Comparison of ENCODE assay signal across 9 cellular contexts in genomic region chr10:100970076-100970913, GRCh38. TPM values are rescaled to one million over a fixed set of nuclear protein-coding genes. Genes with fewer than 3 reads are reported as not detected.
DNase-seq lines count a peak whose midpoint lies in the region; ATAC-seq and TF ChIP-seq lines count a peak whose summit lies in the region.
"Had no signal": no experiment of that assay in that cellular context is flagged by ENCODE, and none has a peak within 500 bp of the region (broad histone marks: within the 10 kb centered on the region; RNA-seq: fewer than 3 reads in every experiment).

No MANE protein-coding gene starts in this region.

- TF ChIP-seq CTCF in CD4-positive, alpha-beta T cell (IDR thresholded peaks at IDR 0.05), result no peak
- TF ChIP-seq CTCF in OCI-LY7 (conservative IDR thresholded peaks at IDR 0.05; ENCODE audit: low read length), result no peak
- TF ChIP-seq CTCF in lung (IDR thresholded peaks at IDR 0.05; ENCODE audit: control extremely low read depth, extremely low read depth), result no peak
- TF ChIP-seq CTCF in thoracic aorta (IDR thresholded peaks at IDR 0.05), result no peak

- peak overlapping the region; percentile 37 for H3K4me3 ChIP-seq in OCI-LY7 (ENCODE audit: low read depth, low read length, poor library complexity, severe bottlenecking)
- H3K4me3 ChIP-seq in lung, result peak overlapping the region; percentile 25
- peak overlapping the region; percentile 81 for H3K4me3 ChIP-seq in thoracic aorta

- H3K4me1 ChIP-seq in OCI-LY7 (ENCODE audit: insufficient read depth, low read length, poor library complexity, severe bottlenecking), result peaks cover 14% of the 10 kb centered on the region
- peaks cover 0 to 7% of the 10 kb centered on the region in 2 donors for H3K4me1 ChIP-seq in lung (ENCODE audit: control insufficient read depth in 2 of 2, insufficient read depth in 2 of 2, low read length in 2 of 2)
- peaks cover 8 to 15% of the 10 kb centered on the region in 2 donors for H3K4me1 ChIP-seq in thoracic aorta (ENCODE audit: control insufficient read depth in 1 of 2, low read depth in 2 of 2)

- H3K4me2 ChIP-seq in OCI-LY7 (ENCODE audit: low read length), result peak overlapping the region; percentile 53

- H3K27me3 ChIP-seq in CD4-positive, alpha-beta T cell (ENCODE audit: control insufficient read depth, insufficient read depth, low read length), result no peaks in the 10 kb centered on the region
- H3K27me3 ChIP-seq in lung (ENCODE audit: control insufficient read depth, insufficient read depth), result no peaks in the 10 kb centered on the region
- no peaks in the 10 kb centered on the region for H3K27me3 ChIP-seq in thoracic aorta (replicated peaks; ENCODE audit: insufficient read depth)
- H3K27me3 ChIP-seq: ascending aorta had no signal

- peak in 4 of 10 experiments; percentile 12 to 29 (median 27) for DNase-seq in CD4-positive, alpha-beta T cell
- no peak for DNase-seq in OCI-LY7 (ENCODE audit: low spot score)
- no peak for DNase-seq in central memory CD8-positive, alpha-beta T cell (ENCODE audit: low spot score in 2 of 2)
- DNase-seq in lung (ENCODE audit: low spot score), result no peak
- DNase-seq in thoracic aorta (ENCODE audit: low spot score), result no peak
- no peak for DNase-seq in AML-193 (lab: John Stamatoyannopoulos, UW)
- DNase-seq in GM19238 (ENCODE audit: insufficient read length, low spot score), result no peak
- DNase-seq in GF-D8 (lab: John Stamatoyannopoulos, UW), result no peak

- no peak overlapping the region for H3K27ac ChIP-seq in CD4-positive, alpha-beta T cell (ENCODE audit: low read depth, low read length)
- no peak overlapping the region for H3K27ac ChIP-seq in OCI-LY7 (ENCODE audit: low read depth, low read length, poor library complexity, severe bottlenecking)
- no peak overlapping the region for H3K27ac ChIP-seq in lung (ENCODE audit: low read depth in 1 of 2, low read length in 1 of 2)
- no peak overlapping the region for H3K27ac ChIP-seq in thoracic aorta

- no peaks in the 10 kb centered on the region for H3K79me2 ChIP-seq in OCI-LY7 (ENCODE audit: insufficient read depth, low read depth, low read length)

- H3K9me3 Mint-ChIP-seq in CD4-positive, alpha-beta T cell, result no peaks in the 10 kb centered on the region
- H3K9me3 Mint-ChIP-seq in central memory CD8-positive, alpha-beta T cell, result no peaks in the 10 kb centered on the region

- no peaks in the 10 kb centered on the region for H3K9me3 ChIP-seq in CD4-positive, alpha-beta T cell (ENCODE audit: control insufficient read depth, low read length)
- H3K9me3 ChIP-seq in OCI-LY7 (ENCODE audit: low read length) (no peaks in the 10 kb centered on the region), lung (ENCODE audit: control insufficient read depth in 2 of 2, insufficient read depth in 1 of 2, low read length in 1 of 2) (no peaks in the 10 kb centered on the region), thoracic aorta (no peaks in the 10 kb centered on the region)
- H3K9me3 ChIP-seq: ascending aorta had no signal

- H3K9me2 ChIP-seq in OCI-LY7 (ENCODE audit: insufficient read depth, low read length), result no peaks in the 10 kb centered on the region

- peaks cover 4% of the 10 kb centered on the region for H3K36me3 Mint-ChIP-seq in CD4-positive, alpha-beta T cell (ENCODE audit: low read depth)
- H3K36me3 Mint-ChIP-seq in central memory CD8-positive, alpha-beta T cell (ENCODE audit: insufficient read depth), result peaks cover 1% of the 10 kb centered on the region

- no peaks in the 10 kb centered on the region for H3K27me3 Mint-ChIP-seq in CD4-positive, alpha-beta T cell
- no peaks in the 10 kb centered on the region for H3K27me3 Mint-ChIP-seq in central memory CD8-positive, alpha-beta T cell

- peak overlapping the region; percentile 74 for H3K4me3 Mint-ChIP-seq in CD4-positive, alpha-beta T cell
- peak overlapping the region; percentile 55 for H3K4me3 Mint-ChIP-seq in central memory CD8-positive, alpha-beta T cell

- WGBS in lung, 2 donors, result 41 to 42% methylated on average over 13 of the region's 13 CpGs

- intact Hi-C loops in CD4-positive, alpha-beta T cell (cut with DNase I, micrococcal nuclease), result loop anchor here in 1 of 2 experiments (2.0 kb wide), 1 partner anchor 21 kb away; no protein-coding TSS in a partner anchor
- intact Hi-C loops in OCI-LY7 (cut with micrococcal nuclease; ENCODE audit: unreplicated experiment), result no loop called here

- H3K4me1 Mint-ChIP-seq in CD4-positive, alpha-beta T cell (ENCODE audit: low read depth), result peaks cover 21% of the 10 kb centered on the region
- peaks cover 17% of the 10 kb centered on the region for H3K4me1 Mint-ChIP-seq in central memory CD8-positive, alpha-beta T cell

- CTCF ChIA-PET in CD4-positive, alpha-beta T cell (lab: Charles Lee), result interaction anchor here (0.7 kb wide), 1 partner anchor 57 kb away, joined by 3 read pairs; no protein-coding TSS in a partner anchor
- CTCF ChIA-PET in OCI-LY7 (lab: Charles Lee; ENCODE audit: unreplicated experiment), result interaction anchor here (0.9 kb wide), 1 partner anchor 11 kb away, joined by 3 read pairs; no protein-coding TSS in a partner anchor

- no peaks in the 10 kb centered on the region for H4K20me1 ChIP-seq in OCI-LY7 (ENCODE audit: insufficient read depth, low read length)

- POLR2A ChIA-PET in CD4-positive, alpha-beta T cell (lab: Charles Lee), result interaction anchor here (1.1 kb wide), 1 partner anchor 15 kb away, joined by 3 read pairs; no protein-coding TSS in a partner anchor
- POLR2A ChIA-PET in OCI-LY7 (lab: Charles Lee), result no interaction called here

- H3K27ac Mint-ChIP-seq in CD4-positive, alpha-beta T cell, result no peak overlapping the region
- no peak overlapping the region for H3K27ac Mint-ChIP-seq in central memory CD8-positive, alpha-beta T cell (ENCODE audit: low read depth)

- peak; percentile 37 for ATAC-seq in CD4-positive, alpha-beta T cell (ENCODE audit: poor library complexity)
- peak; percentile 35 for ATAC-seq in central memory CD8-positive, alpha-beta T cell (replicated peaks; ENCODE audit: extremely low read depth, poor library complexity, severe bottlenecking)
- ATAC-seq in lung (ENCODE audit: insufficient read depth, low FRiP score), result no peak
- ATAC-seq in thoracic aorta (ENCODE audit: insufficient number of reproducible peaks, low FRiP score, low read depth), result no peak

- BruUV-seq in OCI-LY7 (replicated peaks; lab: Mats Ljungman, UMichigan), result no TSS peak

- H3K36me3 ChIP-seq in OCI-LY7 (ENCODE audit: insufficient read depth, low read length) (peaks cover 7% of the 10 kb centered on the region; the same call in 1 of the 2 replicates), lung (ENCODE audit: control insufficient read depth in 2 of 2, insufficient read depth in 2 of 2, low read length in 2 of 2) (peaks cover 0 to 5% of the 10 kb centered on the region in 2 donors), thoracic aorta (no peaks in the 10 kb centered on the region)

- H2AFZ ChIP-seq in OCI-LY7 (ENCODE audit: low read length), result no peak overlapping the region

RNA-seq across cellular contexts. Expression of gene SEMA4G, which starts 1.0 kb away (rescaled TPM):
- 1 to 10 TPM; 1.1 to 1.6 TPM for total RNA-seq in CD4-positive, alpha-beta T cell
- 0.41 TPM in 1 of 2 replicates, not detected in the other for total RNA-seq in OCI-LY7 (2014; rRNA removed; shearing (Covaris generic))
- total RNA-seq in OCI-LY7 (2022) (0.17 and 0.21 TPM in 2 replicates), lung (1 to 10 TPM; 3.0 to 7.4 TPM), thoracic aorta (1 to 10 TPM; 3.5 to 4.3 TPM)
- polyA plus RNA-seq in lung, result 1 to 10 TPM; 1.2 to 2.5 TPM

RNA-seq across cellular contexts. Expression of gene MRPL43, which starts 17.0 kb away (rescaled TPM):
- 10 to 100 TPM; 28.5 to 31.0 TPM for total RNA-seq in CD4-positive, alpha-beta T cell
- total RNA-seq in OCI-LY7 (2014; rRNA removed; shearing (Covaris generic)), result 51.9 and 56.2 TPM in 2 replicates
- total RNA-seq in OCI-LY7 (2022), result 49.8 and 53.8 TPM in 2 replicates
- 10 to 100 TPM; 43.6 to 74.4 TPM for total RNA-seq in lung
- 100 to 1,000 TPM in 1 of 2 donors, 10 to 100 TPM in 1; 94.6 to 105 TPM for polyA plus RNA-seq in lung
- total RNA-seq in thoracic aorta, result 10 to 100 TPM; 51.9 to 56.6 TPM

RNA-seq across cellular contexts. Expression of gene TWNK, which starts 17.0 kb away (rescaled TPM):
- total RNA-seq in CD4-positive, alpha-beta T cell, result 1 to 10 TPM; 2.7 to 2.8 TPM
- total RNA-seq in OCI-LY7 (2014; rRNA removed; shearing (Covaris generic)), result 14.5 and 15.8 TPM in 2 replicates
- total RNA-seq in OCI-LY7 (2022), result 20.3 and 21.7 TPM in 2 replicates
- total RNA-seq in lung, result 1 to 10 TPM; 3.9 to 6.8 TPM
- polyA plus RNA-seq in lung, result 1 to 10 TPM; 4.4 to 8.3 TPM
- total RNA-seq in thoracic aorta, result 10 to 100 TPM in 1 of 2 donors, 1 to 10 TPM in 1; 5.3 to 16.6 TPM

RNA-seq across cellular contexts. Expression of gene LZTS2, which starts 29.3 kb away (rescaled TPM):
- 1 to 10 TPM; 9.0 to 9.6 TPM for total RNA-seq in CD4-positive, alpha-beta T cell
- 10.4 and 13.6 TPM in 2 replicates for total RNA-seq in OCI-LY7 (2014; rRNA removed; shearing (Covaris generic))
- total RNA-seq in OCI-LY7 (2022) (20.3 and 20.5 TPM in 2 replicates), lung (10 to 100 TPM; 53.2 to 58.0 TPM), thoracic aorta (100 to 1,000 TPM; 127 to 165 TPM)
- polyA plus RNA-seq in lung, result 10 to 100 TPM; 44.5 to 76.8 TPM

RNA-seq across cellular contexts. Expression of gene SLF2, which starts 57.5 kb away (rescaled TPM):
- 10 to 100 TPM; 11.1 TPM for total RNA-seq in CD4-positive, alpha-beta T cell
- total RNA-seq in OCI-LY7 (2014; rRNA removed; shearing (Covaris generic)), result 50.9 and 58.2 TPM in 2 replicates
- total RNA-seq in OCI-LY7 (2022) (52.1 and 52.3 TPM in 2 replicates), lung (10 to 100 TPM; 30.1 to 60.0 TPM), thoracic aorta (10 to 100 TPM; 14.6 to 41.6 TPM)
- polyA plus RNA-seq in lung, result 10 to 100 TPM in 1 of 2 donors, 1 to 10 TPM in 1; 7.1 to 13.5 TPM

Comparison
In these comparisons a context has a peak if more than half of its experiments do, and no peak if none do; other contexts are left out.
1. ATAC-seq: peak in CD4-positive, alpha-beta T cell (single experiment) and central memory CD8-positive, alpha-beta T cell (single experiment); none in lung (single experiment) and thoracic aorta (single experiment).
2. H3K4me3 ChIP-seq: peak in every context shown above with its lines; median percentile 81 in thoracic aorta; 37 in OCI-LY7; 25 in lung.